Comparison of ENCODE assay signal across 1 cellular context in the genomic region with DNA sequence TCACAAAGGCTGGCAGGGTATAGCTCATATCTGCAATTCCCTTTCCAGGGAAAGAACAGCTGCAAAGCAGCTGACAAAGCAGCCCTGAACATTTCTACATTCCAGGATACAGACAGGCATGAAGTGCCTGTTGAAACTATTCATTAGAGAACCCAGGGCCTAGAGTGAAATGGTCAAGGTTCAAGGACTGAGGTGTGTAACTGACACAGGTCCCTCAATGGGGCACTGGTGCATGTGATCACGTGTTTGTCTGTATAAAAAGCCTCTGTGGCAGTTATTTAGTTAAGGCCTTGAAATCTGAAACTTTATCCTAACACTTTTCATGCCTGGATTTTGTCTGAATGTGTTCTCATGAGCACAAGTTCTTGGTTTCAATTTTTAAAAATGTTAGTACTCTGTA.
TF ChIP-seq lines count a peak whose summit lies in the region.

No MANE protein-coding gene starts in this region.

TF ChIP-seq in HepG2, 621 proteins besides CTCF, POLR2A, EP300 and RAD21 (continued from another document and continues in another):
- TF ChIP-seq, protein P1, sequence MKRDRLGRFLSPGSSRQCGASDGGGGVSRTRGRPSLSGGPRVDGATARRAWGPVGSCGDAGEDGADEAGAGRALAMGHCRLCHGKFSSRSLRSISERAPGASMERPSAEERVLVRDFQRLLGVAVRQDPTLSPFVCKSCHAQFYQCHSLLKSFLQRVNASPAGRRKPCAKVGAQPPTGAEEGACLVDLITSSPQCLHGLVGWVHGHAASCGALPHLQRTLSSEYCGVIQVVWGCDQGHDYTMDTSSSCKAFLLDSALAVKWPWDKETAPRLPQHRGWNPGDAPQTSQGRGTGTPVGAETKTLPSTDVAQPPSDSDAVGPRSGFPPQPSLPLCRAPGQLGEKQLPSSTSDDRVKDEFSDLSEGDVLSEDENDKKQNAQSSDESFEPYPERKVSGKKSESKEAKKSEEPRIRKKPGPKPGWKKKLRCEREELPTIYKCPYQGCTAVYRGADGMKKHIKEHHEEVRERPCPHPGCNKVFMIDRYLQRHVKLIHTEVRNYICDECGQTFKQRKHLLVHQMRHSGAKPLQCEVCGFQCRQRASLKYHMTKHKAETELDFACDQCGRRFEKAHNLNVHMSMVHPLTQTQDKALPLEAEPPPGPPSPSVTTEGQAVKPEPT (CRISPR knock-in tag; IDR thresholded peaks at IDR 0.05; ENCODE audit: low read depth), result no peak
- peak; percentile 76; the same call in 1 of the 2 replicates for TF ChIP-seq IRF2 (CRISPR knock-in tag; IDR thresholded peaks at IDR 0.05)
- TF ChIP-seq NCOA5 (CRISPR knock-in tag; IDR thresholded peaks at IDR 0.05), result no peak
- TF ChIP-seq MTF1 (CRISPR knock-in tag; IDR thresholded peaks at IDR 0.05), result no peak
- no peak for TF ChIP-seq DNMT3B (CRISPR knock-in tag; conservative IDR thresholded peaks at IDR 0.05)
- TF ChIP-seq, protein P2, sequence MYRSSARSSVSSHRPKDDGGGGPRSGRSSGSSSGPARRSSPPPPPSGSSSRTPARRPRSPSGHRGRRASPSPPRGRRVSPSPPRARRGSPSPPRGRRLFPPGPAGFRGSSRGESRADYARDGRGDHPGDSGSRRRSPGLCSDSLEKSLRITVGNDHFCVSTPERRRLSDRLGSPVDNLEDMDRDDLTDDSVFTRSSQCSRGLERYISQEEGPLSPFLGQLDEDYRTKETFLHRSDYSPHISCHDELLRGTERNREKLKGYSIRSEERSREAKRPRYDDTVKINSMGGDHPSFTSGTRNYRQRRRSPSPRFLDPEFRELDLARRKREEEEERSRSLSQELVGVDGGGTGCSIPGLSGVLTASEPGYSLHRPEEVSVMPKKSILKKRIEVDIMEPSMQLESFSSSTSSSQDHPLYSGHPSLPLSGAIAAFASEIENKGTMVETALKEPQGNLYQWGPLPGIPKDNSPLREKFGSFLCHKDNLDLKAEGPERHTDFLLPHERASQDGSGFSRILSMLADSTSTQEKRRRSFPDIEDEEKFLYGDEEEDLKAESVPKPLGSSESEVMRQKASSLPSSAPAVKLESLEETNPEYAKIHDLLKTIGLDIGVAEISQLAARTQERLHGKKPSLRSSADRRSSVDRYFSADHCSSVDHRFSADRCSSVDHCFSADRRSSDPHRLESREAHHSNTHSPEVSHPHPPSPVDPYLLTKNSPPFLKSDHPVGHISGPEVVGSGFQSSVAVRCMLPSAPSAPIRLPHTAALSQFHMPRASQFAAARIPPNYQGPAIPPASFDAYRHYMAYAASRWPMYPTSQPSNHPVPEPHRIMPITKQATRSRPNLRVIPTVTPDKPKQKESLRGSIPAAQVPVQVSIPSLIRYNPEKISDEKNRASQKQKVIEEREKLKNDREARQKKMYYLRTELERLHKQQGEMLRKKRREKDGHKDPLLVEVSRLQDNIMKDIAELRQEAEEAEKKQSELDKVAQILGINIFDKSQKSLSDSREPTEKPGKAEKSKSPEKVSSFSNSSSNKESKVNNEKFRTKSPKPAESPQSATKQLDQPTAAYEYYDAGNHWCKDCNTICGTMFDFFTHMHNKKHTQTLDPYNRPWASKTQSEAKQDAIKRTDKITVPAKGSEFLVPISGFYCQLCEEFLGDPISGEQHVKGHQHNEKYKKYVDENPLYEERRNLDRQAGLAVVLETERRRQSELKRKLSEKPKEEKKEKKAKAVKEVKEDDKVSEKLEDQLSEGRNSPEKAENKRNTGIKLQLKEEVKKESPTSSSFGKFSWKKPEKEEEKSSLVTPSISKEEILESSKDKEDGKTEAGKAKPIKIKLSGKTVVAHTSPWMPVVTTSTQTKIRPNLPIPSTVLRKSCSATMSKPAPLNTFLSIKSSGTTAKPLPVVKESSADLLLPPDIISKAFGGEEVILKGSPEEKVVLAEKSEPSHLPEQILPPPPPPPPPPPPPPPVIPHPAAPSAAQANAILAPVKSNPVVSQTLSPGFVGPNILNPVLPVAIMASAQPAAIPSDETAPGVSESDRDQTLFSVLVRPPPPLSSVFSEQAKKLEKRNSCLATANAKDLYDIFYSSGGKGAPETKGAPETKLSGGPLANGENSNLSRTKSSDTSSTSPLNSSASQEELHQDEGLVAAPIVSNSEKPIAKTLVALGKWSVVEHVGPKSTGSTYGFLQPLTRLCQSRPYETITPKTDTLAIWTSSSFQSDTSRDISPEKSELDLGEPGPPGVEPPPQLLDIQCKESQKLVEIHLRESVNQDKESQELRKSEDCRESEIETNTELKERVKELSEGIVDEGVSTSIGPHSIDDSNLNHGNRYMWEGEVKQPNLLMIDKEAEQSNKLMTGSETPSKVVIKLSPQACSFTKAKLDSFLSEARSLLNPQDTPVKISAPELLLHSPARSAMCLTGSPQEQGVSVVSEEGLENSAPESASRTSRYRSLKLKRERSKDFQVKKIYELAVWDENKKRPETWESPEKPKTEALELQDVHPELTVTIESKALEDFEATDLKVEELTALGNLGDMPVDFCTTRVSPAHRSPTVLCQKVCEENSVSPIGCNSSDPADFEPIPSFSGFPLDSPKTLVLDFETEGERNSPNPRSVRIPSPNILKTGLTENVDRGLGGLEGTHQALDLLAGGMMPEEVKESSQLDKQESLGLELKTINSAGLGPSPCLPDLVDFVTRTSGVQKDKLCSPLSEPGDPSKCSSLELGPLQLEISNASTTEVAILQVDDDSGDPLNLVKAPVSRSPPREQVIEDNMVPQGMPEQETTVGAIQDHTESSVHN (CRISPR knock-in tag; IDR thresholded peaks at IDR 0.05), result no peak
- TF ChIP-seq, protein P3, sequence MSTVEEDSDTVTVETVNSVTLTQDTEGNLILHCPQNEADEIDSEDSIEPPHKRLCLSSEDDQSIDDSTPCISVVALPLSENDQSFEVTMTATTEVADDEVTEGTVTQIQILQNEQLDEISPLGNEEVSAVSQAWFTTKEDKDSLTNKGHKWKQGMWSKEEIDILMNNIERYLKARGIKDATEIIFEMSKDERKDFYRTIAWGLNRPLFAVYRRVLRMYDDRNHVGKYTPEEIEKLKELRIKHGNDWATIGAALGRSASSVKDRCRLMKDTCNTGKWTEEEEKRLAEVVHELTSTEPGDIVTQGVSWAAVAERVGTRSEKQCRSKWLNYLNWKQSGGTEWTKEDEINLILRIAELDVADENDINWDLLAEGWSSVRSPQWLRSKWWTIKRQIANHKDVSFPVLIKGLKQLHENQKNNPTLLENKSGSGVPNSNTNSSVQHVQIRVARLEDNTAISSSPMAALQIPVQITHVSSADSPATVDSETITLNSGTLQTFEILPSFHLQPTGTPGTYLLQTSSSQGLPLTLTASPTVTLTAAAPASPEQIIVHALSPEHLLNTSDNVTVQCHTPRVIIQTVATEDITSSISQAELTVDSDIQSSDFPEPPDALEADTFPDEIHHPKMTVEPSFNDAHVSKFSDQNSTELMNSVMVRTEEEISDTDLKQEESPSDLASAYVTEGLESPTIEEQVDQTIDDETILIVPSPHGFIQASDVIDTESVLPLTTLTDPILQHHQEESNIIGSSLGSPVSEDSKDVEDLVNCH (CRISPR knock-in tag; IDR thresholded peaks at IDR 0.05), result no peak
- no peak for TF ChIP-seq ZNF839 (CRISPR knock-in tag; IDR thresholded peaks at IDR 0.05; ENCODE audit: borderline replicate concordance)
- TF ChIP-seq, protein P4, sequence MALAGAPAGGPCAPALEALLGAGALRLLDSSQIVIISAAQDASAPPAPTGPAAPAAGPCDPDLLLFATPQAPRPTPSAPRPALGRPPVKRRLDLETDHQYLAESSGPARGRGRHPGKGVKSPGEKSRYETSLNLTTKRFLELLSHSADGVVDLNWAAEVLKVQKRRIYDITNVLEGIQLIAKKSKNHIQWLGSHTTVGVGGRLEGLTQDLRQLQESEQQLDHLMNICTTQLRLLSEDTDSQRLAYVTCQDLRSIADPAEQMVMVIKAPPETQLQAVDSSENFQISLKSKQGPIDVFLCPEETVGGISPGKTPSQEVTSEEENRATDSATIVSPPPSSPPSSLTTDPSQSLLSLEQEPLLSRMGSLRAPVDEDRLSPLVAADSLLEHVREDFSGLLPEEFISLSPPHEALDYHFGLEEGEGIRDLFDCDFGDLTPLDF (CRISPR knock-in tag; IDR thresholded peaks at IDR 0.05), result no peak
- no peak for TF ChIP-seq ZNF446 (CRISPR knock-in tag; IDR thresholded peaks at IDR 0.05)
- TF ChIP-seq KLF11 (CRISPR knock-in tag; IDR thresholded peaks at IDR 0.05), result no peak
- peak; percentile 71 for TF ChIP-seq HMG20B (CRISPR knock-in tag; conservative IDR thresholded peaks at IDR 0.05)
- TF ChIP-seq, protein P5, sequence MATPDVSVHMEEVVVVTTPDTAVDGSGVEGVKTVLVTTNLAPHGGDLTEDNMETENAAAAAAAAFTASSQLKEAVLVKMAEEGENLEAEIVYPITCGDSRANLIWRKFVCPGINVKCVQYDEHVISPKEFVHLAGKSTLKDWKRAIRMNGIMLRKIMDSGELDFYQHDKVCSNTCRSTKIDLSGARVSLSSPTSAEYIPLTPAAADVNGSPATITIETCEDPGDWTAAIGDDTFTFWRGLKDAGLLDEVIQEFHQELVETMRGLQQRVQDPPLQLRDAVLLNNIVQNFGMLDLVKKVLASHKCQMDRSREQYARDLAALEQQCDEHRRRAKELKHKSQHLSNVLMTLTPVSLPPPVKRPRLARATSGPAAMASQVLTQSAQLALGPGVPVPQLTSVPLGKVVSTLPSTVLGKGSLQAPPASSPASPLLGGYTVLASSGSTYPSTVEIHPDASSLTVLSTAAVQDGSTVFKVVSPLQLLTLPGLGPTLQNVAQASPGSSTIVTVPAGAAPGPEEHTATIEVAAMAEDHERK (CRISPR knock-in tag; IDR thresholded peaks at IDR 0.05; ENCODE audit: low read depth), result no peak
- TF ChIP-seq, protein P6, sequence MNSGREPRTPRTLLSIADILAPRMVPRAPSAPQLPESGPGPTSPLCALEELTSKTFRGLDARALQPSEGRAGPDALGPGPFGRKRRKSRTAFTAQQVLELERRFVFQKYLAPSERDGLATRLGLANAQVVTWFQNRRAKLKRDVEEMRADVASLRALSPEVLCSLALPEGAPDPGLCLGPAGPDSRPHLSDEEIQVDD (CRISPR knock-in tag; IDR thresholded peaks at IDR 0.05; ENCODE audit: borderline replicate concordance), result no peak
- TF ChIP-seq EEA1 (CRISPR knock-in tag; IDR thresholded peaks at IDR 0.05; ENCODE audit: borderline replicate concordance), result no peak
- no peak for TF ChIP-seq RFXANK (CRISPR knock-in tag; IDR thresholded peaks at IDR 0.05)
- TF ChIP-seq ZNF552 (CRISPR knock-in tag; IDR thresholded peaks at IDR 0.05; ENCODE audit: borderline replicate concordance), result no peak
- TF ChIP-seq SMAD9 (CRISPR knock-in tag; IDR thresholded peaks at IDR 0.05), result no peak
- TF ChIP-seq ZFY (CRISPR knock-in tag; IDR thresholded peaks at IDR 0.05), result peak; percentile 74
- no peak for TF ChIP-seq ZNF549 (CRISPR knock-in tag; IDR thresholded peaks at IDR 0.05)
- no peak for TF ChIP-seq ZNF569 (CRISPR knock-in tag; IDR thresholded peaks at IDR 0.05; ENCODE audit: borderline replicate concordance)
- peak; percentile 65; the same call in 1 of the 2 replicates for TF ChIP-seq ZBTB20 (CRISPR knock-in tag; IDR thresholded peaks at IDR 0.05; ENCODE audit: borderline replicate concordance, low read depth)
- TF ChIP-seq, protein P7, sequence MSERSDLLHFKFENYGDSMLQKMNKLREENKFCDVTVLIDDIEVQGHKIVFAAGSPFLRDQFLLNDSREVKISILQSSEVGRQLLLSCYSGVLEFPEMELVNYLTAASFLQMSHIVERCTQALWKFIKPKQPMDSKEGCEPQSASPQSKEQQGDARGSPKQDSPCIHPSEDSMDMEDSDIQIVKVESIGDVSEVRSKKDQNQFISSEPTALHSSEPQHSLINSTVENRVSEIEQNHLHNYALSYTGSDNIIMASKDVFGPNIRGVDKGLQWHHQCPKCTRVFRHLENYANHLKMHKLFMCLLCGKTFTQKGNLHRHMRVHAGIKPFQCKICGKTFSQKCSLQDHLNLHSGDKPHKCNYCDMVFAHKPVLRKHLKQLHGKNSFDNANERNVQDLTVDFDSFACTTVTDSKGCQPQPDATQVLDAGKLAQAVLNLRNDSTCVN (CRISPR knock-in tag; IDR thresholded peaks at IDR 0.05; ENCODE audit: borderline replicate concordance), result peak; percentile 73; the same call in 1 of the 2 replicates
- TF ChIP-seq NFIB (CRISPR knock-in tag; IDR thresholded peaks at IDR 0.05; ENCODE audit: borderline replicate concordance), result no peak
- no peak for TF ChIP-seq ZBTB38 (CRISPR knock-in tag; IDR thresholded peaks at IDR 0.05)
- no peak for TF ChIP-seq ONECUT2 (CRISPR knock-in tag; IDR thresholded peaks at IDR 0.05)
- TF ChIP-seq, protein P8, sequence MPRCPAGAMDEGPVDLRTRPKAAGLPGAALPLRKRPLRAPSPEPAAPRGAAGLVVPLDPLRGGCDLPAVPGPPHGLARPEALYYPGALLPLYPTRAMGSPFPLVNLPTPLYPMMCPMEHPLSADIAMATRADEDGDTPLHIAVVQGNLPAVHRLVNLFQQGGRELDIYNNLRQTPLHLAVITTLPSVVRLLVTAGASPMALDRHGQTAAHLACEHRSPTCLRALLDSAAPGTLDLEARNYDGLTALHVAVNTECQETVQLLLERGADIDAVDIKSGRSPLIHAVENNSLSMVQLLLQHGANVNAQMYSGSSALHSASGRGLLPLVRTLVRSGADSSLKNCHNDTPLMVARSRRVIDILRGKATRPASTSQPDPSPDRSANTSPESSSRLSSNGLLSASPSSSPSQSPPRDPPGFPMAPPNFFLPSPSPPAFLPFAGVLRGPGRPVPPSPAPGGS (CRISPR knock-in tag; IDR thresholded peaks at IDR 0.05), result no peak
- TF ChIP-seq, protein P9, sequence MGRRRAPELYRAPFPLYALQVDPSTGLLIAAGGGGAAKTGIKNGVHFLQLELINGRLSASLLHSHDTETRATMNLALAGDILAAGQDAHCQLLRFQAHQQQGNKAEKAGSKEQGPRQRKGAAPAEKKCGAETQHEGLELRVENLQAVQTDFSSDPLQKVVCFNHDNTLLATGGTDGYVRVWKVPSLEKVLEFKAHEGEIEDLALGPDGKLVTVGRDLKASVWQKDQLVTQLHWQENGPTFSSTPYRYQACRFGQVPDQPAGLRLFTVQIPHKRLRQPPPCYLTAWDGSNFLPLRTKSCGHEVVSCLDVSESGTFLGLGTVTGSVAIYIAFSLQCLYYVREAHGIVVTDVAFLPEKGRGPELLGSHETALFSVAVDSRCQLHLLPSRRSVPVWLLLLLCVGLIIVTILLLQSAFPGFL (CRISPR knock-in tag; IDR thresholded peaks at IDR 0.05), result no peak
- no peak for TF ChIP-seq ZNF530 (CRISPR knock-in tag; IDR thresholded peaks at IDR 0.05; ENCODE audit: low read depth)
- no peak for TF ChIP-seq ZNF703 (CRISPR knock-in tag; IDR thresholded peaks at IDR 0.05; ENCODE audit: borderline replicate concordance)
- TF ChIP-seq ZNF205 (CRISPR knock-in tag; IDR thresholded peaks at IDR 0.05), result no peak; the same call in 1 of the 2 replicates
- TF ChIP-seq ZNF614 (CRISPR knock-in tag; IDR thresholded peaks at IDR 0.05; ENCODE audit: borderline replicate concordance), result peak; percentile 97
- no peak for TF ChIP-seq ZNF83 (CRISPR knock-in tag; IDR thresholded peaks at IDR 0.05; ENCODE audit: borderline replicate concordance)
- TF ChIP-seq TP53 (CRISPR knock-in tag; conservative IDR thresholded peaks at IDR 0.05), result no peak
- TF ChIP-seq NR3C1 (CRISPR knock-in tag; IDR thresholded peaks at IDR 0.05), result no peak
- TF ChIP-seq TEAD2 (CRISPR knock-in tag; IDR thresholded peaks at IDR 0.05), result no peak
- TF ChIP-seq HNRNPUL1 (IDR thresholded peaks at IDR 0.05; ENCODE audit: low read depth, low read length), result no peak
- TF ChIP-seq, protein P10, sequence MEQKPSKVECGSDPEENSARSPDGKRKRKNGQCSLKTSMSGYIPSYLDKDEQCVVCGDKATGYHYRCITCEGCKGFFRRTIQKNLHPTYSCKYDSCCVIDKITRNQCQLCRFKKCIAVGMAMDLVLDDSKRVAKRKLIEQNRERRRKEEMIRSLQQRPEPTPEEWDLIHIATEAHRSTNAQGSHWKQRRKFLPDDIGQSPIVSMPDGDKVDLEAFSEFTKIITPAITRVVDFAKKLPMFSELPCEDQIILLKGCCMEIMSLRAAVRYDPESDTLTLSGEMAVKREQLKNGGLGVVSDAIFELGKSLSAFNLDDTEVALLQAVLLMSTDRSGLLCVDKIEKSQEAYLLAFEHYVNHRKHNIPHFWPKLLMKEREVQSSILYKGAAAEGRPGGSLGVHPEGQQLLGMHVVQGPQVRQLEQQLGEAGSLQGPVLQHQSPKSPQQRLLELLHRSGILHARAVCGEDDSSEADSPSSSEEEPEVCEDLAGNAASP (CRISPR knock-in tag; IDR thresholded peaks at IDR 0.05; ENCODE audit: borderline replicate concordance), result peak; percentile 46; the same call in 1 of the 2 replicates
